24 cellular contexts compared by ENCODE assay signal in genomic region chr3:68985391-68985790, GRCh38. TPM values are rescaled to one million over a fixed set of nuclear protein-coding genes. Genes with fewer than 3 reads are reported as not detected.
"Had no signal": no experiment of that assay in that cellular context is flagged by ENCODE, and none has a peak within 500 bp of the region (broad histone marks: within the 10 kb centered on the region; RNA-seq: fewer than 3 reads in every experiment).

No MANE protein-coding gene starts in this region.

- H3K9me3 Mint-ChIP-seq: naive thymus-derived CD4-positive, alpha-beta T cell; stimulated activated effector memory CD8-positive, alpha-beta T cell treated with anti-CD3 and anti-CD28 coated beads, Interleukin-12 subunit alpha, Interleukin-12 subunit beta, amount 100 ng/mL, for 72 hours; type B pancreatic cell had no signal

- ATAC-seq: foreskin keratinocyte; naive thymus-derived CD4-positive, alpha-beta T cell; psoas muscle; right lobe of liver; stimulated activated effector memory CD8-positive, alpha-beta T cell treated with anti-CD3 and anti-CD28 coated beads, Interleukin-12 subunit alpha, Interleukin-12 subunit beta, amount 100 ng/mL, for 72 hours; stimulated activated naive CD8-positive, alpha-beta T cell treated with anti-CD3 and anti-CD28 coated beads, Interleukin-15, Interleukin-2, amounts not matched to agents 100 U/mL and 50 U/mL, for 24 hours had no signal

- H3K4me1 Mint-ChIP-seq: naive thymus-derived CD4-positive, alpha-beta T cell had no signal

- H3K9me3 ChIP-seq: esophagus muscularis mucosa, neutrophil, psoas muscle, right lobe of liver, suprapubic skin, thyroid gland had no signal

- H3K4me2 ChIP-seq: hepatocyte had no signal

- H3K27me3 ChIP-seq: dorsolateral prefrontal cortex, esophagus muscularis mucosa, foreskin keratinocyte, hepatocyte, neutrophil, right lobe of liver, suprapubic skin, thyroid gland had no signal

- DNase-seq: cortex of kidney; dorsolateral prefrontal cortex; effector CD8-positive, alpha-beta T cell; foreskin keratinocyte; head of caudate nucleus; kidney glomerular epithelial cell; naive thymus-derived CD4-positive, alpha-beta T cell; psoas muscle; retina; right lobe of liver; stimulated activated CD4-positive, alpha-beta T cell treated with anti-CD3 and anti-CD28 coated beads, Interleukin-4, amount 100 ng/mL, for 1 hour; stimulated activated CD8-positive, alpha-beta memory T cell treated with anti-CD3 and anti-CD28 coated beads, Interleukin-4, amount 100 ng/mL, for 48 hours; stimulated activated naive CD8-positive, alpha-beta T cell treated with anti-CD3 and anti-CD28 coated beads, Interleukin-15, Interleukin-2, amounts not matched to agents 100 U/mL and 50 U/mL, for 24 hours; thyroid gland had no signal

- H3K27ac Mint-ChIP-seq: type B pancreatic cell had no signal

- H2AFZ ChIP-seq: hepatocyte had no signal

- H3K79me2 ChIP-seq: hepatocyte had no signal

- H3K4me3 Mint-ChIP-seq: naive thymus-derived CD4-positive, alpha-beta T cell; stimulated activated effector memory CD8-positive, alpha-beta T cell treated with anti-CD3 and anti-CD28 coated beads, Interleukin-12 subunit alpha, Interleukin-12 subunit beta, amount 100 ng/mL, for 72 hours; type B pancreatic cell had no signal

- H3K4me1 ChIP-seq: esophagus muscularis mucosa, foreskin keratinocyte, psoas muscle, right lobe of liver, suprapubic skin, thyroid gland had no signal

- H3K27ac ChIP-seq: dorsolateral prefrontal cortex, esophagus muscularis mucosa, foreskin keratinocyte, hepatocyte, neutrophil, psoas muscle, right lobe of liver, suprapubic skin, thyroid gland had no signal

- H3K4me3 ChIP-seq: dorsolateral prefrontal cortex, esophagus muscularis mucosa, hepatocyte, psoas muscle, right lobe of liver, suprapubic skin, thyroid gland had no signal

- H3K27me3 Mint-ChIP-seq: naive thymus-derived CD4-positive, alpha-beta T cell; type B pancreatic cell had no signal

RNA-seq across cellular contexts. Expression of gene TAFA4, which starts 53.0 kb away (rescaled TPM):
- total RNA-seq: esophagus muscularis mucosa; foreskin keratinocyte; lung microvascular endothelial cell; mesenteric fat pad; mononuclear cell; naive thymus-derived CD4-positive, alpha-beta T cell; osteoblast; right lobe of liver; suprapubic skin; thyroid gland had no signal
- polyA plus RNA-seq: foreskin keratinocyte; naive thymus-derived CD4-positive, alpha-beta T cell had no signal
